8 cellular contexts compared by ENCODE assay signal in the genomic region with DNA sequence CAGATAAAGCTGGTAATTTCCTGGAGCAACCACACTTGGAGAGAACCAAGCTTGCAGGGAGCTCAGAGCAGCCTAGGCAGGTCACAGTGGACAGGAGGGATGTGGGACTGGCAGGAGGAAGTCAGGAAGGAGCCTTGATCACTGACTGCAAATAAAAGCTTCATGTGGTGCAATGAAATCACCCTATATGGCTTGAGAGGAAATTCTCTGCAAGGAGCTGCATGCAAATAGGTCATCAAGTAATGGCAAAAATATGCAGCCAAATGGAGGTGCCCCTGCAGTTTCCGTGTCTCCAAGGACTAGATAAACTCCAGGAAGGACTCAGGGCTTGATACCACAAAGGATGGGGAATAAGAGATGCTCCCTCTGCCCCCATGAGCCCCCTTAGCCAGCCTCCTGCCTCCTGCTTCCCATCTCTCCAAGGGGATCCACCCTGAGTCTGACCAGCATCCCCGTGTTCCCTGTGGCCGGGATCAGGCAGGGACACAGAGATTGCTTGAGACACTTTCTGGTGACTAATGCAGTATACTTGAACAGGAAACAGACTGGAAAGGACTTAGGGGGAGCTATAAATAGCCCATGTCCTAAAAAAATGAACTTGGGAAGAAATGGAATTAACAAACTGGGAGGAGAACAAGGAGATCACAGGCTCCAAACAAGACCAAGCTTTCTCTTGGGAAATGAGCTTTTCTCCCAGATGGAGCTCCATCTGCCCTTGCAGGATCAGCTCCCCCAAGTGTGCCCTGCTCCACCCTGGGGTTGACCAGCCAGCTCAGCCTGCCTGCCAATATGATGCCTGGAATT. TPM values are rescaled to one million over a fixed set of nuclear protein-coding genes. Genes with fewer than 3 reads are reported as not detected.
A peak's percentile ranks its signal among the peaks of the same experiment; 100 is the strongest.
DNase-seq lines count a peak whose midpoint lies in the region; ATAC-seq and TF ChIP-seq lines count a peak whose summit lies in the region.

No MANE protein-coding gene starts in this region.

- H3K4me1 ChIP-seq in psoas muscle, result peaks cover 24% of the 10 kb centered on the region

- peak overlapping the region; percentile 70 for H3K27ac ChIP-seq in psoas muscle

- WGBS in psoas muscle, 3 donors, result 28 to 41% (median 34%) methylated on average over 3 of the region's 3 CpGs

- H3K27me3 Mint-ChIP-seq in T-helper 2 cell treated with Interferon-gamma antibody and Interleukin-4, amounts not matched to agents 5 μg/mL and 100 μg/mL, for 36 hours (ENCODE audit: low read depth), result no peaks in the 10 kb centered on the region

- no peaks in the 10 kb centered on the region for H3K36me3 ChIP-seq in psoas muscle (ENCODE audit: insufficient read depth in 1 of 2, low read depth in 1 of 2)

- DNase-seq in NCI-H2171 treated with DMSO at 0.1 percent for 48 hours (lab: John Stamatoyannopoulos, UW), result peak; percentile 7
- no peak for DNase-seq in NCI-H2171 (lab: John Stamatoyannopoulos, UW)
- DNase-seq in T-helper 2 cell treated with Interferon-gamma antibody and Interleukin-4, amounts not matched to agents 5 μg/mL and 100 μg/mL, for 36 hours (ENCODE audit: low spot score), result no peak
- DNase-seq in fibroblast of the aortic adventitia (ENCODE audit: low read depth), result peak; percentile 92
- peak; percentile 71 to 81 for DNase-seq in psoas muscle

- ATAC-seq in psoas muscle (peak; percentile 85 to 94 (median 90)), GM18858 (IDR thresholded peaks at IDR 0.05; ENCODE audit: unreplicated experiment) (no peak), HG03095 (IDR thresholded peaks at IDR 0.05; ENCODE audit: unreplicated experiment) (no peak), GM18502 (IDR thresholded peaks at IDR 0.05; ENCODE audit: poor library complexity, unreplicated experiment) (no peak)

- intact Hi-C loops in psoas muscle (cut with DNase I), result no loop called here

- H3K4me3 ChIP-seq in fibroblast of the aortic adventitia (ENCODE audit: low read depth, low read length), result peak overlapping the region; percentile 48
- no peak overlapping the region for H3K4me3 ChIP-seq in psoas muscle

- H3K27ac Mint-ChIP-seq in T-helper 2 cell treated with Interferon-gamma antibody and Interleukin-4, amounts not matched to agents 5 μg/mL and 100 μg/mL, for 36 hours, result peak overlapping the region; percentile 98

- peak overlapping the region; percentile 62 for H3K4me3 Mint-ChIP-seq in T-helper 2 cell treated with Interferon-gamma antibody and Interleukin-4, amounts not matched to agents 5 μg/mL and 100 μg/mL, for 36 hours

- TF ChIP-seq CTCF in fibroblast of the aortic adventitia (IDR thresholded peaks at IDR 0.05; ENCODE audit: insufficient read depth, low read length) (no peak), psoas muscle (IDR thresholded peaks at IDR 0.05) (no peak)

- no peaks in the 10 kb centered on the region for H3K27me3 ChIP-seq in psoas muscle (ENCODE audit: insufficient read depth in 3 of 3, low read length in 2 of 3)

- peaks cover 62% of the 10 kb centered on the region for H3K4me1 Mint-ChIP-seq in T-helper 2 cell treated with Interferon-gamma antibody and Interleukin-4, amounts not matched to agents 5 μg/mL and 100 μg/mL, for 36 hours (ENCODE audit: low read depth)

- no peaks in the 10 kb centered on the region for H3K36me3 Mint-ChIP-seq in T-helper 2 cell treated with Interferon-gamma antibody and Interleukin-4, amounts not matched to agents 5 μg/mL and 100 μg/mL, for 36 hours (ENCODE audit: low read depth)

- no peaks in the 10 kb centered on the region for H3K9me3 Mint-ChIP-seq in T-helper 2 cell treated with Interferon-gamma antibody and Interleukin-4, amounts not matched to agents 5 μg/mL and 100 μg/mL, for 36 hours

- no peaks in the 10 kb centered on the region for H3K9me3 ChIP-seq in psoas muscle

RNA-seq across cellular contexts. Expression of a gene that starts 23.9 kb away (rescaled TPM):
- total RNA-seq in fibroblast of the aortic adventitia (ENCODE audit: low replicate concordance), result 31.9 and 146 TPM in 2 replicates
- total RNA-seq in psoas muscle, result 10 to 100 TPM; 14.0 to 45.7 (median 29.0) TPM
- 10 to 100 TPM in 2 of 3 donors, 1 to 10 TPM in 1; 6.8 to 15.0 (median 11.7) TPM for polyA plus RNA-seq in psoas muscle

Comparison
In these comparisons a context has a peak if more than half of its experiments do, and no peak if none do; other contexts are left out.
1. DNase-seq: peak in NCI-H2171 treated with DMSO at 0.1 percent for 48 hours (single experiment), fibroblast of the aortic adventitia (single experiment) and psoas muscle (2 of 2); none in NCI-H2171 (single experiment) and T-helper 2 cell treated with Interferon-gamma antibody and Interleukin-4, amounts not matched to agents 5 μg/mL and 100 μg/mL, for 36 hours (single experiment).
2. ATAC-seq: peak in psoas muscle (4 of 4); none in GM18858 (single experiment), HG03095 (single experiment) and GM18502 (single experiment).